Comparison of ENCODE assay signal across 28 cellular contexts in genomic region chr3:162087361-162087760, GRCh38.
"Had no signal": no experiment of that assay in that cellular context is flagged by ENCODE, and none has a peak within 500 bp of the region (broad histone marks: within the 10 kb centered on the region; RNA-seq: fewer than 3 reads in every experiment).

No MANE protein-coding gene starts in this region.

- FAIRE-seq: colon, endometrium, endothelial cell of umbilical vein, frontal cortex had no signal

- H3K9me3 ChIP-seq: colonic mucosa, esophagus muscularis mucosa, esophagus squamous epithelium, gastrocnemius medialis, gastroesophageal sphincter, heart left ventricle, heart right ventricle had no signal

- DNase-seq: colonic mucosa; cortex of kidney; dermis blood vessel endothelial cell; dorsolateral prefrontal cortex; effector CD4-positive, alpha-beta T cell; effector CD8-positive, alpha-beta T cell; effector memory CD4-positive, alpha-beta T cell; effector memory CD8-positive, alpha-beta T cell; endodermal cell; erythroblast; esophagus squamous epithelium; foreskin fibroblast; foreskin keratinocyte; foreskin melanocyte; gastrocnemius medialis; glutamatergic neuron; head of caudate nucleus; heart left ventricle; heart right ventricle had no signal

- H3K4me1 ChIP-seq: colonic mucosa, esophagus muscularis mucosa, esophagus squamous epithelium, foreskin keratinocyte, gastrocnemius medialis, gastroesophageal sphincter, heart left ventricle, heart right ventricle had no signal

- H3K36me3 ChIP-seq: colonic mucosa, esophagus muscularis mucosa, esophagus squamous epithelium, gastrocnemius medialis, gastroesophageal sphincter, heart left ventricle, heart right ventricle had no signal

- H3K4me3 ChIP-seq: colonic mucosa, coronary artery, dorsolateral prefrontal cortex, esophagus muscularis mucosa, esophagus squamous epithelium, gastrocnemius medialis, gastroesophageal sphincter, heart left ventricle, heart right ventricle had no signal

- H3K27me3 ChIP-seq: colonic mucosa, dorsolateral prefrontal cortex, esophagus muscularis mucosa, esophagus squamous epithelium, foreskin keratinocyte, gastrocnemius medialis, gastroesophageal sphincter, heart left ventricle, heart right ventricle had no signal

- ATAC-seq: effector memory CD8-positive, alpha-beta T cell; esophagus mucosa; foreskin keratinocyte; gastrocnemius medialis; gastroesophageal sphincter; heart left ventricle; heart right ventricle had no signal

- H3K27ac ChIP-seq: colonic mucosa, coronary artery, dorsolateral prefrontal cortex, epithelial cell of prostate, esophagus muscularis mucosa, esophagus squamous epithelium, foreskin keratinocyte, gastrocnemius medialis, gastroesophageal sphincter, heart left ventricle, heart right ventricle had no signal
